In the genomic region with DNA sequence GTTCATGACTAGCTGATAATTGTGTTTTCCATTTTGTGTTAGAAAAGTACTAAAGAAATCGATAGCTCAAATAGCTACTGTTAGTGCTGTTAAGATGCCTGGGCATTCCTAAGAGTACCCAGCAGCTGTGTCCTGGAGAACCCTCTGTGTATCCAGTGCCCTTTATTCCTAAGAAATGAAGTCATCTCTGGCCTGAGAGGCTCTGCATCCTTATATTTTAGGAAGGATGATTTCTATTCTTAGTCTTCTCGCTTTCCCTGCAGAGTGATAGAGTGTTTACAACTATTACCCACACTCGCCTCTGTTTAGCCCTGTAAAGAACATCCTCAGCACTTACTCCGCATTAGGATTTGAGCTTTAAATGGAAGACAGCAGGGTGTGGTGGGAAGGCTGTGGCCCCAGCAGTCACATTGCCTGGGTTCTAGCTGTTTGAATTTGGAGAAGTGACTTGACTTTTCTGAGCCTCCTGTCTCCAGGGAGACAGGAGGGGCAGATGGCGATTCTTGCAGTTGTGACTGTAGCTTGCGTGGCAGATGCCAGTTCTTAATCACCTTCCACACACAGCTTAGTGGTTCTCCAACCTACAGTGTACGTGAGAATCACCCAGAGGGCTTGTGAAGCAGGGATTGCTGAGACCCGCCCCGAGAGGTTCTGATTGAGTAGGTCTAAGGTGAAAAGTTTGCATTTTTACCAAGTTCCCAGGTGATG, we compare ENCODE assay signal across 17 cellular contexts.
DNase-seq lines count a peak whose midpoint lies in the region; ATAC-seq and TF ChIP-seq lines count a peak whose summit lies in the region.
"Had no signal": no experiment of that assay in that cellular context is flagged by ENCODE, and none has a peak within 500 bp of the region (broad histone marks: within the 10 kb centered on the region; RNA-seq: fewer than 3 reads in every experiment).

No MANE protein-coding gene starts in this region.

- H3K4me1 Mint-ChIP-seq in endodermal cell, result peaks cover 2% of the 10 kb centered on the region
- H3K4me1 Mint-ChIP-seq: activated naive CD8-positive, alpha-beta T cell treated with anti-CD3 and anti-CD28 coated beads, Interleukin-2, amount 10 ng/mL, durations not matched to agents 7 days and 5 days had no signal

- peaks cover 29% of the 10 kb centered on the region for H3K27me3 Mint-ChIP-seq in endodermal cell (ENCODE audit: insufficient read depth)

- TF ChIP-seq CTCF in endodermal cell (conservative IDR thresholded peaks at IDR 0.05), result no peak

- no peak overlapping the region for H3K4me3 ChIP-seq in BLaER1 treated with 17β-estradiol and CSF1 and Interleukin-3, amounts not matched to agents 10 nM and 100 nM
- H3K4me3 ChIP-seq in endodermal cell (ENCODE audit: low read length) (no peak overlapping the region), rectal smooth muscle tissue (ENCODE audit: low read length) (no peak overlapping the region), mesendoderm (ENCODE audit: low read length) (no peak overlapping the region)
- H3K4me3 ChIP-seq: suprapubic skin had no signal

- H3K4me1 ChIP-seq in BLaER1 treated with 17β-estradiol and CSF1 and Interleukin-3, amounts not matched to agents 10 nM and 100 nM, result peaks cover 59 to 100% (median 94%) of the 10 kb centered on the region in 10 experiments
- H3K4me1 ChIP-seq in endodermal cell (ENCODE audit: control insufficient read depth, insufficient read depth, low read length) (no peaks in the 10 kb centered on the region), rectal smooth muscle tissue (ENCODE audit: control insufficient read depth, insufficient read depth, low read length) (peaks cover 24% of the 10 kb centered on the region), mesendoderm (ENCODE audit: control insufficient read depth, low read depth, low read length) (peaks cover 2% of the 10 kb centered on the region)
- H3K4me1 ChIP-seq: suprapubic skin had no signal

- no peaks in the 10 kb centered on the region for H3K36me3 ChIP-seq in BLaER1 treated with 17β-estradiol and CSF1 and Interleukin-3, amounts not matched to agents 10 nM and 100 nM
- H3K36me3 ChIP-seq in endodermal cell (ENCODE audit: control insufficient read depth, insufficient read depth, low read length) (no peaks in the 10 kb centered on the region), rectal smooth muscle tissue (ENCODE audit: control insufficient read depth, insufficient read depth, low read length) (no peaks in the 10 kb centered on the region), mesendoderm (ENCODE audit: control insufficient read depth, insufficient read depth, low read length) (no peaks in the 10 kb centered on the region)
- H3K36me3 ChIP-seq: suprapubic skin had no signal

- no peak overlapping the region for H3K27ac Mint-ChIP-seq in endodermal cell
- H3K27ac Mint-ChIP-seq: activated naive CD8-positive, alpha-beta T cell treated with anti-CD3 and anti-CD28 coated beads, Interleukin-2, amount 10 ng/mL, durations not matched to agents 7 days and 5 days; activated T-cell treated with anti-CD3 and anti-CD28 coated beads, Interleukin-2, amount 50 U/mL, for 24 hours; T-helper 17 cell had no signal

- no peak overlapping the region for H2BK120ac ChIP-seq in mesendoderm (ENCODE audit: low read depth, low read length)

- no peak overlapping the region for H2BK15ac ChIP-seq in mesendoderm (replicated peaks; ENCODE audit: low read depth)

- no peak overlapping the region for H2AK5ac ChIP-seq in mesendoderm (ENCODE audit: low read length)

- H4K20me1 ChIP-seq in BLaER1 treated with 17β-estradiol and CSF1 and Interleukin-3, amounts not matched to agents 10 nM and 100 nM, result no peaks in the 10 kb centered on the region

- no peak overlapping the region for H4K5ac ChIP-seq in mesendoderm (ENCODE audit: low read length)

- peak; percentile 46 for DNase-seq in M059J (ENCODE audit: low read depth)
- DNase-seq in endodermal cell, result peak; percentile 30
- no peak for DNase-seq in mesendoderm
- no peak for DNase-seq in stimulated activated CD4-positive, alpha-beta T cell treated with anti-CD3 and anti-CD28 coated beads, Interleukin-1b, Interleukin-23, amount 100 ng/mL, for 48 hours
- DNase-seq in activated CD4-positive, alpha-beta T cell treated with anti-CD3 and anti-CD28 coated beads for 1 hour, result no peak
- DNase-seq: activated naive CD8-positive, alpha-beta T cell treated with anti-CD3 and anti-CD28 coated beads, Interleukin-2, amount 10 ng/mL, durations not matched to agents 7 days and 5 days; activated T-cell treated with anti-CD3 and anti-CD28 coated beads, Interleukin-2, amount 50 U/mL, for 24 hours; central memory CD4-positive, alpha-beta T cell; DMS153; GOT3; T-helper 17 cell had no signal

- ATAC-seq in GM18870 (IDR thresholded peaks at IDR 0.05; ENCODE audit: unreplicated experiment), result no peak
- ATAC-seq: activated CD4-positive, CD25-positive, alpha-beta regulatory T cell treated with anti-CD3 and anti-CD28 coated beads, Interleukin-2, amount 50 U/mL, for 24 hours; Right ventricle myocardium inferior; T-helper 17 cell had no signal

- H4K8ac ChIP-seq in mesendoderm (ENCODE audit: low read depth, low read length), result no peak overlapping the region

- peak overlapping the region in 8 of 11 experiments; percentile 79 to 94 (median 88); a peak in 15 of 22 replicates for H3K27ac ChIP-seq in BLaER1 treated with 17β-estradiol and CSF1 and Interleukin-3, amounts not matched to agents 10 nM and 100 nM
- H3K27ac ChIP-seq in endodermal cell (ENCODE audit: low read depth, low read length), result no peak overlapping the region
- H3K27ac ChIP-seq in rectal smooth muscle tissue (ENCODE audit: low read depth, low read length), result peak overlapping the region; percentile 24
- H3K27ac ChIP-seq in mesendoderm (ENCODE audit: low read depth, low read length), result no peak overlapping the region
- H3K27ac ChIP-seq: suprapubic skin had no signal

- no peaks in the 10 kb centered on the region for H3K27me3 ChIP-seq in BLaER1 treated with 17β-estradiol and CSF1 and Interleukin-3, amounts not matched to agents 10 nM and 100 nM
- H3K27me3 ChIP-seq in endodermal cell (ENCODE audit: control insufficient read depth, insufficient read depth, low read length, poor library complexity, severe bottlenecking) (peaks cover 4% of the 10 kb centered on the region), rectal smooth muscle tissue (ENCODE audit: control insufficient read depth, insufficient read depth, low read length) (no peaks in the 10 kb centered on the region), mesendoderm (ENCODE audit: insufficient read depth, low read length, poor library complexity) (no peaks in the 10 kb centered on the region)
- H3K27me3 ChIP-seq: suprapubic skin had no signal

- H2BK5ac ChIP-seq in mesendoderm (ENCODE audit: low read length), result no peak overlapping the region

- no peak overlapping the region for H3K56ac ChIP-seq in mesendoderm (ENCODE audit: low read length)

- no peaks in the 10 kb centered on the region for H3K36me3 Mint-ChIP-seq in endodermal cell (ENCODE audit: low read depth)
- H3K36me3 Mint-ChIP-seq: activated naive CD8-positive, alpha-beta T cell treated with anti-CD3 and anti-CD28 coated beads, Interleukin-2, amount 10 ng/mL, durations not matched to agents 7 days and 5 days had no signal

- no peak overlapping the region for H3K23ac ChIP-seq in mesendoderm (ENCODE audit: low read length)

- H3K9ac ChIP-seq in BLaER1 treated with 17β-estradiol and CSF1 and Interleukin-3, amounts not matched to agents 10 nM and 100 nM, result peak overlapping the region in 5 of 11 experiments; percentile 7 to 83 (median 70); a peak in 8 of 22 replicates
- H3K9ac ChIP-seq in endodermal cell (ENCODE audit: extremely low read depth, low read length, poor library complexity, severe bottlenecking) (no peak overlapping the region), rectal smooth muscle tissue (ENCODE audit: low read length) (no peak overlapping the region), mesendoderm (ENCODE audit: low read length) (no peak overlapping the region)

- H3K79me2 ChIP-seq in mesendoderm (ENCODE audit: control insufficient read depth, insufficient read depth, low read length), result no peaks in the 10 kb centered on the region

- no peak overlapping the region for H3K4ac ChIP-seq in mesendoderm (ENCODE audit: low read depth, low read length)

- 92 to 95% methylated on average over 2 to 9 of the region's 9 CpGs for WGBS in endodermal cell (ENCODE audit: insufficient coverage in 1 of 2, insufficient read length in 1 of 2), 2 experiments
- WGBS in mesendoderm (ENCODE audit: extremely low coverage, insufficient coverage, low lambda C conversion rate), result no CpG with 5 or more reads among the region's 9 CpGs

- H3K9me3 ChIP-seq in BLaER1 treated with 17β-estradiol and CSF1 and Interleukin-3, amounts not matched to agents 10 nM and 100 nM (replicated peaks in 1 of 11), result no peaks in the 10 kb centered on the region
- H3K9me3 ChIP-seq in endodermal cell (ENCODE audit: control insufficient read depth, low read length), result no peaks in the 10 kb centered on the region
- H3K9me3 ChIP-seq: suprapubic skin had no signal

- H3K4me2 ChIP-seq in BLaER1 treated with 17β-estradiol and CSF1 and Interleukin-3, amounts not matched to agents 10 nM and 100 nM, result peak overlapping the region; percentile 34 to 95 (median 82)
- no peak overlapping the region for H3K4me2 ChIP-seq in mesendoderm (ENCODE audit: low read length)

- no peaks in the 10 kb centered on the region for H3K9me3 Mint-ChIP-seq in endodermal cell
- H3K9me3 Mint-ChIP-seq: activated naive CD8-positive, alpha-beta T cell treated with anti-CD3 and anti-CD28 coated beads, Interleukin-2, amount 10 ng/mL, durations not matched to agents 7 days and 5 days; activated T-cell treated with anti-CD3 and anti-CD28 coated beads, Interleukin-2, amount 50 U/mL, for 24 hours had no signal

- H3K79me1 ChIP-seq in mesendoderm (ENCODE audit: low read length), result no peaks in the 10 kb centered on the region

- no peak overlapping the region for H3K18ac ChIP-seq in mesendoderm (ENCODE audit: low read length)

- H3K4me3 Mint-ChIP-seq in endodermal cell, result no peak overlapping the region
- H3K4me3 Mint-ChIP-seq: activated naive CD8-positive, alpha-beta T cell treated with anti-CD3 and anti-CD28 coated beads, Interleukin-2, amount 10 ng/mL, durations not matched to agents 7 days and 5 days; activated T-cell treated with anti-CD3 and anti-CD28 coated beads, Interleukin-2, amount 50 U/mL, for 24 hours; T-helper 17 cell had no signal

Comparison
In these comparisons a context has a peak if more than half of its experiments do, and no peak if none do; other contexts are left out.
1. H3K27ac ChIP-seq: peak in BLaER1 treated with 17β-estradiol and CSF1 and Interleukin-3, amounts not matched to agents 10 nM and 100 nM (8 of 11) and rectal smooth muscle tissue (single experiment); none in endodermal cell (single experiment) and mesendoderm (single experiment).
2. DNase-seq: peak in M059J (single experiment) and endodermal cell (single experiment); none in mesendoderm (single experiment), stimulated activated CD4-positive, alpha-beta T cell treated with anti-CD3 and anti-CD28 coated beads, Interleukin-1b, Interleukin-23, amount 100 ng/mL, for 48 hours (single experiment) and activated CD4-positive, alpha-beta T cell treated with anti-CD3 and anti-CD28 coated beads for 1 hour (single experiment).